Comparison of ENCODE assay signal across 10 cellular contexts in genomic region chr9:98708933-98709911, GRCh38. TPM values are rescaled to one million over a fixed set of nuclear protein-coding genes. Genes with fewer than 3 reads are reported as not detected.
A peak's percentile ranks its signal among the peaks of the same experiment; 100 is the strongest.
DNase-seq lines count a peak whose midpoint lies in the region; ATAC-seq and TF ChIP-seq lines count a peak whose summit lies in the region.
"Had no signal": no experiment of that assay in that cellular context is flagged by ENCODE, and none has a peak within 500 bp of the region (broad histone marks: within the 10 kb centered on the region; RNA-seq: fewer than 3 reads in every experiment).

Gene GABBR2 (minus strand): TSS chr9:98708935. CDS start chr9:98708737, 198 bp downstream.

- ATAC-seq in Panc1 (peak; percentile 51), right cardiac atrium (no peak), GM18505 (IDR thresholded peaks at IDR 0.05; ENCODE audit: unreplicated experiment) (no peak)

- DNase-seq in NCI-H2227 (lab: John Stamatoyannopoulos, UW; ENCODE audit: unreplicated experiment) (peak; percentile 24), NCI-H2227 treated with DMSO at 0.1 percent for 48 hours (lab: John Stamatoyannopoulos, UW) (no peak), Panc1 (ENCODE audit: low read depth, low spot score) (no peak), right cardiac atrium (no peak), foreskin melanocyte (no peak), OCI-M1 (lab: John Stamatoyannopoulos, UW) (no peak)

- no TSS peak for BruUV-seq in Panc1 (replicated peaks; lab: Mats Ljungman, UMichigan)

- H3K27ac ChIP-seq in Panc1 (ENCODE audit: low read length) (no peak within 1 kb of the TSS), right cardiac atrium (ENCODE audit: low read length) (no peak within 1 kb of the TSS)
- H3K27ac ChIP-seq: C4-2B, skin epidermis had no signal

- no peaks in the 10 kb centered on the region; the same call in 1 of the 2 replicates for H3K4me1 ChIP-seq in Panc1 (ENCODE audit: control insufficient read depth, insufficient read depth, low read length)
- H3K4me1 ChIP-seq in right cardiac atrium (ENCODE audit: control insufficient read depth, insufficient read depth, low read length), result no peaks in the 10 kb centered on the region
- peaks cover 6% of the 10 kb centered on the region for H3K4me1 ChIP-seq in skeletal muscle satellite cell (ENCODE audit: control insufficient read depth, insufficient read depth, low read length)

- POLR2A ChIA-PET in Panc1 (lab: Charles Lee), result interaction anchor here (0.6 kb wide), 1 partner anchor 101 kb away, joined by 9 read pairs; no protein-coding TSS in a partner anchor

- 2% methylated on average over 111 of the region's 111 CpGs for WGBS in right cardiac atrium

- peak within 1 kb of the TSS in 1 of 2 experiments; percentile 25; a peak in 2 of 4 replicates for H3K4me3 ChIP-seq in Panc1 (ENCODE audit: low read depth in 2 of 2, low read length in 2 of 2)
- H3K4me3 ChIP-seq in right cardiac atrium (ENCODE audit: low read length), result peak within 1 kb of the TSS; percentile 65
- H3K4me3 ChIP-seq in skeletal muscle satellite cell (ENCODE audit: low read length), result peak within 1 kb of the TSS; percentile 46

- TF ChIP-seq CTCF in Panc1 (IDR thresholded peaks at IDR 0.05), result peak; percentile 37

- H3K27me3 ChIP-seq in Panc1 (ENCODE audit: control insufficient read depth, insufficient read depth, low read length) (no peaks in the 10 kb centered on the region; the same call in none of the 2 replicates), right cardiac atrium (ENCODE audit: control insufficient read depth, insufficient read depth) (no peaks in the 10 kb centered on the region), skeletal muscle satellite cell (ENCODE audit: control insufficient read depth, insufficient read depth, low read length) (peaks cover 87% of the 10 kb centered on the region)

- no peaks in the 10 kb centered on the region for H3K9me3 ChIP-seq in Panc1 (ENCODE audit: control insufficient read depth, insufficient read depth, low read depth, low read length)
- no peaks in the 10 kb centered on the region for H3K9me3 ChIP-seq in right cardiac atrium (ENCODE audit: control insufficient read depth, low read length)
- H3K9me3 ChIP-seq in skeletal muscle satellite cell (replicated peaks; ENCODE audit: low read length), result no peaks in the 10 kb centered on the region

- no peak for TF ChIP-seq POLR2A in GM18505 (IDR thresholded peaks at IDR 0.05; ENCODE audit: borderline replicate concordance, extremely low read depth, insufficient read depth, insufficient read length)

- H3K9ac ChIP-seq in skeletal muscle satellite cell (ENCODE audit: low read depth, low read length), result no peak within 1 kb of the TSS

- intact Hi-C loops in Panc1 (cut with micrococcal nuclease; ENCODE audit: unreplicated experiment) (loop anchor here (5.0 kb wide), 1 partner anchor 392 kb away; no protein-coding TSS in a partner anchor), right cardiac atrium (cut with DNase I) (loop anchor here in 1 of 4 donors (5.0 kb wide), 1 partner anchor 392 kb away; no protein-coding TSS in a partner anchor)

- in situ Hi-C loops in Panc1 (cut with HindIII; ENCODE audit: low pct_unique_long_range_greater_than_20kb, low sequenced_read_pairs), result no loop called here

- CTCF ChIA-PET in Panc1 (lab: Charles Lee), result no interaction called here

- peak within 1 kb of the TSS; percentile 76 for H3K4me2 ChIP-seq in skeletal muscle satellite cell (ENCODE audit: low read length)

- H3K36me3 ChIP-seq in Panc1 (ENCODE audit: control insufficient read depth, insufficient read depth, low read length) (no peaks in the 10 kb centered on the region), skeletal muscle satellite cell (ENCODE audit: insufficient read depth, low read length) (no peaks in the 10 kb centered on the region)

RNA-seq across cellular contexts. Expression of gene GABBR2, which starts in this region (rescaled TPM):
- total RNA-seq in Panc1 (2021; ENCODE audit: unreplicated experiment) (6.3 TPM), right cardiac atrium (not detected)
- polyA plus RNA-seq in Panc1 (2012; ENCODE audit: insufficient read length), result 9.2 TPM
- not detected for polyA plus RNA-seq in right cardiac atrium
- 0.51 and 15.1 TPM in 2 replicates for total RNA-seq in skeletal muscle satellite cell (2012; rRNA removed)
